In the genomic region with DNA sequence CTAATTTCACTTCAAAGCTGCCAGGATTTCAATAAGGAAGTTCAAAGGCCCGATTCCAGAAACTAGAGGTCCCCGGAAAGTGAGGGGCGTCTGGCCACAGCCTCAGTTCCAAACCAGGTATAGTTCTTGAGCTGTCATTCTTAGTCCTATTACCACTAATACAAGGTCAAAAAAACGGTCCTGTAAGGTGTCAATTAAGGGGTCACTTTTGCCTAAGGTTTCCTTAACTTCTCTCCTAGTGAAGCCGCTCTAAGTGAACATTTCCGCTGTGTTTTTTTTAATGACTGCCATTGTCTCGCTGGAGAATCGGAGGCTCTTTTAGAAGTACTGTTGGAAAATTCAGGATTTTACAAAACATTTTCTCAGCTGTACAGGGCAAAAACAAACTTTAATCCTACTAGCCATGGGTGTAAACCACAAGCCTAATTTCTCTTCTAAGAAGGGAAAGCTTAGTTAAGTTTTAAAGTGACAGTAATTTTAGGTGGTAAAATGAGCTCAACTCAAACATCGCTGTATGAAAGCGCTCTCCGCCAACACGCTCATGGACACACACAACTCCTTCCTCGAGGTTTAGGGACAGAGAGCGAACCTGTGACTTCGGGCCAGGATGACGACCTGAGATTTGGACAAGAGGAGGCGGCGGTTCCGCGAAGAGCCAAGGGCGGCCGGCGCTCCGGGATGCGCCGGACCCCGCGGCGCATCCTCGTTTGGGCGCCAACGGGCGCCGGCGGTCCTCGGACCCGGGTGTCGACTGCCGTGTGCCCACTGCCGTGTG, we compare ENCODE assay signal across 7 cellular contexts.
A peak's percentile ranks its signal among the peaks of the same experiment; 100 is the strongest.
DNase-seq lines count a peak whose midpoint lies in the region; TF ChIP-seq lines count a peak whose summit lies in the region.

No MANE protein-coding gene starts in this region.

- TF ChIP-seq CTCF in GM12875 (IDR thresholded peaks at IDR 0.05; ENCODE audit: borderline replicate concordance, insufficient read depth, low read depth, low read length) (no peak), HFFc6 (IDR thresholded peaks at IDR 0.05) (no peak), foreskin fibroblast (IDR thresholded peaks at IDR 0.05; ENCODE audit: low read depth, low read length) (no peak)

- H3K27me3 Mint-ChIP-seq in HFFc6 (ENCODE audit: insufficient read depth): peaks cover 4% of the 10 kb centered on the region; the same call in 1 of the 2 replicates
- peaks cover 53% of the 10 kb centered on the region for H3K27me3 Mint-ChIP-seq in activated CD4-positive, alpha-beta T cell treated with anti-CD3 and anti-CD28 coated beads, Interleukin-2, amount 10 ng/mL, durations not matched to agents 24 days and 14 days

- peak overlapping the region; percentile 98 for H3K4me3 Mint-ChIP-seq in HFFc6
- H3K4me3 Mint-ChIP-seq in activated CD4-positive, alpha-beta T cell treated with anti-CD3 and anti-CD28 coated beads, Interleukin-2, amount 10 ng/mL, durations not matched to agents 24 days and 14 days: peak overlapping the region; percentile 85

- peaks cover 44% of the 10 kb centered on the region for H3K4me1 Mint-ChIP-seq in HFFc6 (ENCODE audit: low read depth)
- peaks cover 17% of the 10 kb centered on the region for H3K4me1 Mint-ChIP-seq in activated CD4-positive, alpha-beta T cell treated with anti-CD3 and anti-CD28 coated beads, Interleukin-2, amount 10 ng/mL, durations not matched to agents 24 days and 14 days

- DNase-seq in HFFc6 (no peak), foreskin fibroblast (peak in 1 of 2 donors; percentile 47), amniotic stem cell (lab: John Stamatoyannopoulos, UW) (no peak), GF-D8 (lab: John Stamatoyannopoulos, UW) (no peak)
- DNase-seq in activated CD4-positive, alpha-beta T cell treated with anti-CD3 and anti-CD28 coated beads, Interleukin-2, amount 10 ng/mL, durations not matched to agents 24 days and 14 days: peak; percentile 68

- no peaks in the 10 kb centered on the region for H3K36me3 ChIP-seq in rectal smooth muscle tissue (ENCODE audit: control insufficient read depth, insufficient read depth, low read length)

- no peaks in the 10 kb centered on the region for H3K9me3 Mint-ChIP-seq in HFFc6
- no peaks in the 10 kb centered on the region for H3K9me3 Mint-ChIP-seq in activated CD4-positive, alpha-beta T cell treated with anti-CD3 and anti-CD28 coated beads, Interleukin-2, amount 10 ng/mL, durations not matched to agents 24 days and 14 days

- H3K27me3 ChIP-seq in rectal smooth muscle tissue (ENCODE audit: control insufficient read depth, insufficient read depth, low read length): peaks cover 5% of the 10 kb centered on the region

- H3K4me3 ChIP-seq in GM12875 (ENCODE audit: low read depth, low read length): peak overlapping the region; percentile 39
- H3K4me3 ChIP-seq in foreskin fibroblast (ENCODE audit: low read depth in 1 of 2, low read length in 2 of 2): peak overlapping the region; percentile 79 to 80
- peak overlapping the region; percentile 61 for H3K4me3 ChIP-seq in rectal smooth muscle tissue (ENCODE audit: low read length)

- peaks cover 3% of the 10 kb centered on the region for H3K4me1 ChIP-seq in rectal smooth muscle tissue (ENCODE audit: control insufficient read depth, insufficient read depth, low read length)

- intact Hi-C loops in activated CD4-positive, alpha-beta T cell treated with anti-CD3 and anti-CD28 coated beads, Interleukin-2, amount 10 ng/mL, durations not matched to agents 24 days and 14 days (cut with micrococcal nuclease): loop anchor here (1.0 to 10.0 kb wide), 3 partner anchors 17 to 224 kb away; a partner anchor contains a TSS

- peaks cover 46% of the 10 kb centered on the region for H3K36me3 Mint-ChIP-seq in HFFc6 (ENCODE audit: low read depth)
- H3K36me3 Mint-ChIP-seq in activated CD4-positive, alpha-beta T cell treated with anti-CD3 and anti-CD28 coated beads, Interleukin-2, amount 10 ng/mL, durations not matched to agents 24 days and 14 days (ENCODE audit: low read depth): no peaks in the 10 kb centered on the region

- peak overlapping the region; percentile 97 for H3K27ac Mint-ChIP-seq in HFFc6
- peak overlapping the region; percentile 59 for H3K27ac Mint-ChIP-seq in activated CD4-positive, alpha-beta T cell treated with anti-CD3 and anti-CD28 coated beads, Interleukin-2, amount 10 ng/mL, durations not matched to agents 24 days and 14 days

- no peak overlapping the region for H3K27ac ChIP-seq in rectal smooth muscle tissue (ENCODE audit: low read depth, low read length)

- no peak overlapping the region for H3K9ac ChIP-seq in rectal smooth muscle tissue (ENCODE audit: low read length)
